1 cellular context compared by ENCODE assay signal in the genomic region with DNA sequence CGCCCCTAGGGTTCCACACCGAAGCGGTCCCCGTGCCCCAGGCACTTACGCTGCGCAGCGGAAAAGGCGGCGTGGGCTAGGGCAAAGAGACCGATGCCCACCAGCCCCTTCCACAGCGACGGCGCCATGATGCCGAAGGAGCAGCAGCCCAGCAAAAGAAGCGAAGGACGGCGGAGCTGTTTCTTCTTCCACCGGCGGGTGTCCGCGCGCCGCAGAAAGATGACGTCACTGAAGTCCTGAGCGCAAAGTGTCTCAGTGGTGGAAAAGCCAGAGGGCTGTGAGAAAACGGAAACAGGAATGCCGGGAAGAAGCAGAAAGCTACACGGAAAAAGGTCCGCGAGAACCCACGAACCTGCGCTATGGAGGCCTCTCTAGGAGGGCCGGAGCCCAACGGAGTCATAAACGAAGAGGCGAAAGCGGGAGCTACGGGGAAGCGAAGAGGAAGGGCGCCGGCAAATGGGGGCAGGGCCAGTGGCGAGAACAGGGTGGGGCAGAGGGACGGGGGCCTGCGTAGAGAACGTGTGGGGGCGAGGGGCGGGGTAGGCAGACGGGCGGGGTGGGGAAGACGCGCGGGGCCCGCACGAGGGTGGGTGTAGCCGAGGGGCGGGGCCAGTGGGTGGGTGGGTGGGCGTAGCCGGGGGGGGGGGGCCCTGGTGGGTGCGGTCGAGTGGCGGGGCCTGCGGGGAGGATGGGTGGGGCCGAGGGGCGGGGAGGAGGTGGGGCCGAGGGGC.
TF ChIP-seq lines count a peak whose summit lies in the region.

A gene (minus strand): TSS at position 441 of the 731 bp plus-strand sequence. CDS start 313 bp downstream, at position 128.

TF ChIP-seq in HepG2, 621 proteins besides CTCF, POLR2A, EP300 and RAD21 (continued from another document and continues in another):
- TF ChIP-seq, protein P1, sequence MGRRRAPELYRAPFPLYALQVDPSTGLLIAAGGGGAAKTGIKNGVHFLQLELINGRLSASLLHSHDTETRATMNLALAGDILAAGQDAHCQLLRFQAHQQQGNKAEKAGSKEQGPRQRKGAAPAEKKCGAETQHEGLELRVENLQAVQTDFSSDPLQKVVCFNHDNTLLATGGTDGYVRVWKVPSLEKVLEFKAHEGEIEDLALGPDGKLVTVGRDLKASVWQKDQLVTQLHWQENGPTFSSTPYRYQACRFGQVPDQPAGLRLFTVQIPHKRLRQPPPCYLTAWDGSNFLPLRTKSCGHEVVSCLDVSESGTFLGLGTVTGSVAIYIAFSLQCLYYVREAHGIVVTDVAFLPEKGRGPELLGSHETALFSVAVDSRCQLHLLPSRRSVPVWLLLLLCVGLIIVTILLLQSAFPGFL (CRISPR knock-in tag; IDR thresholded peaks at IDR 0.05) = no peak
- TF ChIP-seq ZSCAN22 (CRISPR knock-in tag; IDR thresholded peaks at IDR 0.05) (no peak), ARID2 (CRISPR knock-in tag; IDR thresholded peaks at IDR 0.05; ENCODE audit: borderline replicate concordance) (no peak), MTF1 (CRISPR knock-in tag; IDR thresholded peaks at IDR 0.05) (no peak), JDP2 (CRISPR knock-in tag; IDR thresholded peaks at IDR 0.05; ENCODE audit: borderline replicate concordance) (no peak), SRSF4 (IDR thresholded peaks at IDR 0.05; ENCODE audit: low read depth, low read length, poor library complexity, severe bottlenecking) (no peak), PHF20 (CRISPR knock-in tag; IDR thresholded peaks at IDR 0.05) (peak; percentile 74), TAF1 (CRISPR knock-in tag; IDR thresholded peaks at IDR 0.05) (peak; percentile 28), ZNF790 (CRISPR knock-in tag; IDR thresholded peaks at IDR 0.05; ENCODE audit: borderline replicate concordance) (no peak), PHF8 (CRISPR knock-in tag; IDR thresholded peaks at IDR 0.05) (peak; percentile 65), YEATS2 (CRISPR knock-in tag; IDR thresholded peaks at IDR 0.05; ENCODE audit: borderline replicate concordance) (0 out of 2 replicates have a peak, but pooled peaks have one; percentile 23), POLR2AphosphoS5 (IDR thresholded peaks at IDR 0.05; ENCODE audit: low read depth, low read length) (0 out of 2 replicates have a peak, but pooled peaks have one; percentile 33), KLF16 (CRISPR knock-in tag; IDR thresholded peaks at IDR 0.05) (no peak), ZSCAN20 (CRISPR knock-in tag; IDR thresholded peaks at IDR 0.05; ENCODE audit: borderline replicate concordance) (no peak), ZNF776 (CRISPR knock-in tag; IDR thresholded peaks at IDR 0.05) (no peak), RBM39 (IDR thresholded peaks at IDR 0.05; ENCODE audit: low read depth, low read length, poor library complexity, severe bottlenecking) (no peak), ZNF333 (CRISPR knock-in tag; IDR thresholded peaks at IDR 0.05; ENCODE audit: borderline replicate concordance) (no peak), ZNF768 (CRISPR knock-in tag; IDR thresholded peaks at IDR 0.05) (no peak), ZNF547 (CRISPR knock-in tag; IDR thresholded peaks at IDR 0.05) (no peak), ZNF589 (CRISPR knock-in tag; conservative IDR thresholded peaks at IDR 0.05) (no peak), SRSF1 (optimal IDR thresholded peaks at IDR 0.05; ENCODE audit: low read depth, low read length) (peak; percentile 1), ASH2L (IDR thresholded peaks at IDR 0.05; ENCODE audit: insufficient read length, low read depth, low read length) (peak; percentile 79), FOXA3 (CRISPR knock-in tag; IDR thresholded peaks at IDR 0.05) (no peak), ZNF777 (CRISPR knock-in tag; IDR thresholded peaks at IDR 0.05) (no peak), MIER3 (CRISPR knock-in tag; IDR thresholded peaks at IDR 0.05; ENCODE audit: borderline replicate concordance) (no peak), KDM5A (IDR thresholded peaks at IDR 0.05; ENCODE audit: borderline replicate concordance, low read length) (peak; percentile 91), GLI4 (CRISPR knock-in tag; IDR thresholded peaks at IDR 0.05; ENCODE audit: borderline replicate concordance) (no peak), SPEN (CRISPR knock-in tag; IDR thresholded peaks at IDR 0.05; ENCODE audit: low read depth) (no peak)
- TF ChIP-seq, protein P2, sequence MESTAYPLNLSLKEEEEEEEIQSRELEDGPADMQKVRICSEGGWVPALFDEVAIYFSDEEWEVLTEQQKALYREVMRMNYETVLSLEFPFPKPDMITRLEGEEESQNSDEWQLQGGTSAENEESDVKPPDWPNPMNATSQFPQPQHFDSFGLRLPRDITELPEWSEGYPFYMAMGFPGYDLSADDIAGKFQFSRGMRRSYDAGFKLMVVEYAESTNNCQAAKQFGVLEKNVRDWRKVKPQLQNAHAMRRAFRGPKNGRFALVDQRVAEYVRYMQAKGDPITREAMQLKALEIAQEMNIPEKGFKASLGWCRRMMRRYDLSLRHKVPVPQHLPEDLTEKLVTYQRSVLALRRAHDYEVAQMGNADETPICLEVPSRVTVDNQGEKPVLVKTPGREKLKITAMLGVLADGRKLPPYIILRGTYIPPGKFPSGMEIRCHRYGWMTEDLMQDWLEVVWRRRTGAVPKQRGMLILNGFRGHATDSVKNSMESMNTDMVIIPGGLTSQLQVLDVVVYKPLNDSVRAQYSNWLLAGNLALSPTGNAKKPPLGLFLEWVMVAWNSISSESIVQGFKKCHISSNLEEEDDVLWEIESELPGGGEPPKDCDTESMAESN (CRISPR knock-in tag; conservative IDR thresholded peaks at IDR 0.05) = 0 out of 2 replicates have a peak, but pooled peaks have one; percentile 25
- TF ChIP-seq, protein P3, sequence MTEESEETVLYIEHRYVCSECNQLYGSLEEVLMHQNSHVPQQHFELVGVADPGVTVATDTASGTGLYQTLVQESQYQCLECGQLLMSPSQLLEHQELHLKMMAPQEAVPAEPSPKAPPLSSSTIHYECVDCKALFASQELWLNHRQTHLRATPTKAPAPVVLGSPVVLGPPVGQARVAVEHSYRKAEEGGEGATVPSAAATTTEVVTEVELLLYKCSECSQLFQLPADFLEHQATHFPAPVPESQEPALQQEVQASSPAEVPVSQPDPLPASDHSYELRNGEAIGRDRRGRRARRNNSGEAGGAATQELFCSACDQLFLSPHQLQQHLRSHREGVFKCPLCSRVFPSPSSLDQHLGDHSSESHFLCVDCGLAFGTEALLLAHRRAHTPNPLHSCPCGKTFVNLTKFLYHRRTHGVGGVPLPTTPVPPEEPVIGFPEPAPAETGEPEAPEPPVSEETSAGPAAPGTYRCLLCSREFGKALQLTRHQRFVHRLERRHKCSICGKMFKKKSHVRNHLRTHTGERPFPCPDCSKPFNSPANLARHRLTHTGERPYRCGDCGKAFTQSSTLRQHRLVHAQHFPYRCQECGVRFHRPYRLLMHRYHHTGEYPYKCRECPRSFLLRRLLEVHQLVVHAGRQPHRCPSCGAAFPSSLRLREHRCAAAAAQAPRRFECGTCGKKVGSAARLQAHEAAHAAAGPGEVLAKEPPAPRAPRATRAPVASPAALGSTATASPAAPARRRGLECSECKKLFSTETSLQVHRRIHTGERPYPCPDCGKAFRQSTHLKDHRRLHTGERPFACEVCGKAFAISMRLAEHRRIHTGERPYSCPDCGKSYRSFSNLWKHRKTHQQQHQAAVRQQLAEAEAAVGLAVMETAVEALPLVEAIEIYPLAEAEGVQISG (CRISPR knock-in tag; IDR thresholded peaks at IDR 0.05) = no peak
- TF ChIP-seq, protein P4, sequence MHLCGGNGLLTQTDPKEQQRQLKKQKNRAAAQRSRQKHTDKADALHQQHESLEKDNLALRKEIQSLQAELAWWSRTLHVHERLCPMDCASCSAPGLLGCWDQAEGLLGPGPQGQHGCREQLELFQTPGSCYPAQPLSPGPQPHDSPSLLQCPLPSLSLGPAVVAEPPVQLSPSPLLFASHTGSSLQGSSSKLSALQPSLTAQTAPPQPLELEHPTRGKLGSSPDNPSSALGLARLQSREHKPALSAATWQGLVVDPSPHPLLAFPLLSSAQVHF (CRISPR knock-in tag; IDR thresholded peaks at IDR 0.05) = no peak
- TF ChIP-seq, protein P5, sequence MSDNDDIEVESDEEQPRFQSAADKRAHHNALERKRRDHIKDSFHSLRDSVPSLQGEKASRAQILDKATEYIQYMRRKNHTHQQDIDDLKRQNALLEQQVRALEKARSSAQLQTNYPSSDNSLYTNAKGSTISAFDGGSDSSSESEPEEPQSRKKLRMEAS (IDR thresholded peaks at IDR 0.05) = peak; percentile 37; the same call in 1 of the 2 replicates
- TF ChIP-seq, protein P6, sequence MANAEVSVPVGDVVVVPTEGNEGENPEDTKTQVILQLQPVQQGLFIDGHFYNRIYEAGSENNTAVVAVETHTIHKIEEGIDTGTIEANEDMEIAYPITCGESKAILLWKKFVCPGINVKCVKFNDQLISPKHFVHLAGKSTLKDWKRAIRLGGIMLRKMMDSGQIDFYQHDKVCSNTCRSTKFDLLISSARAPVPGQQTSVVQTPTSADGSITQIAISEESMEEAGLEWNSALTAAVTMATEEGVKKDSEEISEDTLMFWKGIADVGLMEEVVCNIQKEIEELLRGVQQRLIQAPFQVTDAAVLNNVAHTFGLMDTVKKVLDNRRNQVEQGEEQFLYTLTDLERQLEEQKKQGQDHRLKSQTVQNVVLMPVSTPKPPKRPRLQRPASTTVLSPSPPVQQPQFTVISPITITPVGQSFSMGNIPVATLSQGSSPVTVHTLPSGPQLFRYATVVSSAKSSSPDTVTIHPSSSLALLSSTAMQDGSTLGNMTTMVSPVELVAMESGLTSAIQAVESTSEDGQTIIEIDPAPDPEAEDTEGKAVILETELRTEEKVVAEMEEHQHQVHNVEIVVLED (CRISPR knock-in tag; IDR thresholded peaks at IDR 0.05; ENCODE audit: borderline replicate concordance) = peak; percentile 42; the same call in 1 of the 2 replicates
- TF ChIP-seq, protein P7, sequence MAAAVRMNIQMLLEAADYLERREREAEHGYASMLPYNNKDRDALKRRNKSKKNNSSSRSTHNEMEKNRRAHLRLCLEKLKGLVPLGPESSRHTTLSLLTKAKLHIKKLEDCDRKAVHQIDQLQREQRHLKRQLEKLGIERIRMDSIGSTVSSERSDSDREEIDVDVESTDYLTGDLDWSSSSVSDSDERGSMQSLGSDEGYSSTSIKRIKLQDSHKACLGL (CRISPR knock-in tag; IDR thresholded peaks at IDR 0.05) = no peak
- TF ChIP-seq, protein P8, sequence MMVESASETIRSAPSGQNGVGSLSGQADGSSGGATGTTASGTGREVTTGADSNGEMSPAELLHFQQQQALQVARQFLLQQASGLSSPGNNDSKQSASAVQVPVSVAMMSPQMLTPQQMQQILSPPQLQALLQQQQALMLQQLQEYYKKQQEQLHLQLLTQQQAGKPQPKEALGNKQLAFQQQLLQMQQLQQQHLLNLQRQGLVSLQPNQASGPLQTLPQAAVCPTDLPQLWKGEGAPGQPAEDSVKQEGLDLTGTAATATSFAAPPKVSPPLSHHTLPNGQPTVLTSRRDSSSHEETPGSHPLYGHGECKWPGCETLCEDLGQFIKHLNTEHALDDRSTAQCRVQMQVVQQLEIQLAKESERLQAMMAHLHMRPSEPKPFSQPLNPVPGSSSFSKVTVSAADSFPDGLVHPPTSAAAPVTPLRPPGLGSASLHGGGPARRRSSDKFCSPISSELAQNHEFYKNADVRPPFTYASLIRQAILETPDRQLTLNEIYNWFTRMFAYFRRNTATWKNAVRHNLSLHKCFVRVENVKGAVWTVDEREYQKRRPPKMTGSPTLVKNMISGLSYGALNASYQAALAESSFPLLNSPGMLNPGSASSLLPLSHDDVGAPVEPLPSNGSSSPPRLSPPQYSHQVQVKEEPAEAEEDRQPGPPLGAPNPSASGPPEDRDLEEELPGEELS (CRISPR knock-in tag; IDR thresholded peaks at IDR 0.05) = no peak
- TF ChIP-seq, protein P9, sequence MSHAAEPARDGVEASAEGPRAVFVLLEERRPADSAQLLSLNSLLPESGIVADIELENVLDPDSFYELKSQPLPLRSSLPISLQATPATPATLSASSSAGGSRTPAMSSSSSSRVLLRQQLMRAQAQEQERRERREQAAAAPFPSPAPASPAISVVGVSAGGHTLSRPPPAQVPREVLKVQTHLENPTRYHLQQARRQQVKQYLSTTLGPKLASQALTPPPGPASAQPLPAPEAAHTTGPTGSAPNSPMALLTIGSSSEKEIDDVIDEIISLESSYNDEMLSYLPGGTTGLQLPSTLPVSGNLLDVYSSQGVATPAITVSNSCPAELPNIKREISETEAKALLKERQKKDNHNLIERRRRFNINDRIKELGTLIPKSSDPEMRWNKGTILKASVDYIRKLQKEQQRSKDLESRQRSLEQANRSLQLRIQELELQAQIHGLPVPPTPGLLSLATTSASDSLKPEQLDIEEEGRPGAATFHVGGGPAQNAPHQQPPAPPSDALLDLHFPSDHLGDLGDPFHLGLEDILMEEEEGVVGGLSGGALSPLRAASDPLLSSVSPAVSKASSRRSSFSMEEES (CRISPR knock-in tag; IDR thresholded peaks at IDR 0.05) = no peak
- TF ChIP-seq, protein P10, sequence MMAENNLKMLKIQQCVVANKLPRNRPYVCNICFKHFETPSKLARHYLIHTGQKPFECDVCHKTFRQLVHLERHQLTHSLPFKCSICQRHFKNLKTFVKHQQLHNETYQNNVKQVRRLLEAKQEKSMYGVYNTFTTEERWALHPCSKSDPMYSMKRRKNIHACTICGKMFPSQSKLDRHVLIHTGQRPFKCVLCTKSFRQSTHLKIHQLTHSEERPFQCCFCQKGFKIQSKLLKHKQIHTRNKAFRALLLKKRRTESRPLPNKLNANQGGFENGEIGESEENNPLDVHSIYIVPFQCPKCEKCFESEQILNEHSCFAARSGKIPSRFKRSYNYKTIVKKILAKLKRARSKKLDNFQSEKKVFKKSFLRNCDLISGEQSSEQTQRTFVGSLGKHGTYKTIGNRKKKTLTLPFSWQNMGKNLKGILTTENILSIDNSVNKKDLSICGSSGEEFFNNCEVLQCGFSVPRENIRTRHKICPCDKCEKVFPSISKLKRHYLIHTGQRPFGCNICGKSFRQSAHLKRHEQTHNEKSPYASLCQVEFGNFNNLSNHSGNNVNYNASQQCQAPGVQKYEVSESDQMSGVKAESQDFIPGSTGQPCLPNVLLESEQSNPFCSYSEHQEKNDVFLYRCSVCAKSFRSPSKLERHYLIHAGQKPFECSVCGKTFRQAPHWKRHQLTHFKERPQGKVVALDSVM (CRISPR knock-in tag; IDR thresholded peaks at IDR 0.05) = no peak
- TF ChIP-seq, protein P11, sequence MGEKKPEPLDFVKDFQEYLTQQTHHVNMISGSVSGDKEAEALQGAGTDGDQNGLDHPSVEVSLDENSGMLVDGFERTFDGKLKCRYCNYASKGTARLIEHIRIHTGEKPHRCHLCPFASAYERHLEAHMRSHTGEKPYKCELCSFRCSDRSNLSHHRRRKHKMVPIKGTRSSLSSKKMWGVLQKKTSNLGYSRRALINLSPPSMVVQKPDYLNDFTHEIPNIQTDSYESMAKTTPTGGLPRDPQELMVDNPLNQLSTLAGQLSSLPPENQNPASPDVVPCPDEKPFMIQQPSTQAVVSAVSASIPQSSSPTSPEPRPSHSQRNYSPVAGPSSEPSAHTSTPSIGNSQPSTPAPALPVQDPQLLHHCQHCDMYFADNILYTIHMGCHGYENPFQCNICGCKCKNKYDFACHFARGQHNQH (CRISPR knock-in tag; IDR thresholded peaks at IDR 0.05) = peak; percentile 17; the same call in 1 of the 2 replicates
- TF ChIP-seq, protein P12, sequence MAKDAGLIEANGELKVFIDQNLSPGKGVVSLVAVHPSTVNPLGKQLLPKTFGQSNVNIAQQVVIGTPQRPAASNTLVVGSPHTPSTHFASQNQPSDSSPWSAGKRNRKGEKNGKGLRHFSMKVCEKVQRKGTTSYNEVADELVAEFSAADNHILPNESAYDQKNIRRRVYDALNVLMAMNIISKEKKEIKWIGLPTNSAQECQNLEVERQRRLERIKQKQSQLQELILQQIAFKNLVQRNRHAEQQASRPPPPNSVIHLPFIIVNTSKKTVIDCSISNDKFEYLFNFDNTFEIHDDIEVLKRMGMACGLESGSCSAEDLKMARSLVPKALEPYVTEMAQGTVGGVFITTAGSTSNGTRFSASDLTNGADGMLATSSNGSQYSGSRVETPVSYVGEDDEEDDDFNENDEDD (CRISPR knock-in tag; IDR thresholded peaks at IDR 0.05; ENCODE audit: borderline replicate concordance) = no peak
